Comparison of ENCODE assay signal across 8 cellular contexts in the genomic region with DNA sequence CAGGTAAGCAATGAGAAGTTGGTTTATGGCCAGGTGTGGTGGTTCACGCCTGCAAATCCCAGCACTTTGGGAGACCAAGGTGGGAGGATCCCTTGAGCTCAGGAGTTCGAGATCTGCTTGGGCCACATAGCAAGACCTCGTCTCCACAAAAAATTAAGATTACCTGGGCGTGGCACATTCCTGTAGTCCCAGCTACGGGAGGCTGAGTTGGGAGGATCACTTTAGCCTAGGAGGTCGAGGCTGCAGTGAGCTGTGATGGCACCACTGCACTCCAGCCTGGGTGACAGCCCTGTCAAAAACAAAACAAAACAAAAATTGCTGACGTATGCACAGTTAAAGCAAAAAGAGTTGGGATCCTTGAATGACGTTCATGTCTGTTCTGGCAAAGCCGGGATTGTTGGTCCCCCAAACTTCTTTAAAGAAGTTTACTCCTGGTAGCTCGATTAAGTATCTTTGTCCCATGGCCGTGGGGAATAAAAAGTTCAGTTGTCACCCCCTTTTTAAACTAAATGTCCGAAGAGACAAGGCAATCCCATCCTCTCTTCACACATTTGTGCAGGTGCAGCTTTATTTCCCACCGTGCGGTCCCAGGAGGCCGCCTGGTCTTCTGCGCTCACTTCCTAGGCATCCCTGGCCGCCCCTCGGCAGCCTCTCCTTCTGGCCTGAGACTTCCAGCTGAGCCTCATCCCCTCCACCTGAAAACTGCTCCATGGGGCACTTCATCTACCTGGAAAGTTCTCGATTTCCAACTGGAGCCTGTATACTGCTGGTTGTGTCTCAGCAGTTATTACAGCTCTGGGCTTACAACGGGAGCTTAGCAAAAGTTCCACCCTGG. TPM values are rescaled to one million over a fixed set of nuclear protein-coding genes. Genes with fewer than 3 reads are reported as not detected.
DNase-seq lines count a peak whose midpoint lies in the region; ATAC-seq lines count a peak whose summit lies in the region.

No MANE protein-coding gene starts in this region.

- intact Hi-C loops in activated naive CD4-positive, alpha-beta T cell treated with anti-CD3 and anti-CD28 coated beads for 36 hours (cut with micrococcal nuclease): loop anchor here (10.0 kb wide), 1 partner anchor 546 kb away; no protein-coding TSS in a partner anchor

- H3K4me1 Mint-ChIP-seq in activated naive CD4-positive, alpha-beta T cell treated with anti-CD3 and anti-CD28 coated beads for 36 hours (ENCODE audit: low read depth): peaks cover 25% of the 10 kb centered on the region
- H3K4me1 Mint-ChIP-seq in activated naive CD8-positive, alpha-beta T cell treated with anti-CD3 and anti-CD28 coated beads for 36 hours: peaks cover 29% of the 10 kb centered on the region
- peaks cover 9 to 38% of the 10 kb centered on the region in 2 donors for H3K4me1 Mint-ChIP-seq in stimulated activated naive B cell treated with anti-CD40 and anti-IgM and Interleukin-4, amounts not matched to agents 10 μg/mL and 1 μg/mL and 100 μg/mL, for 72 hours

- no peak for DNase-seq in activated naive CD4-positive, alpha-beta T cell treated with anti-CD3 and anti-CD28 coated beads for 36 hours
- no peak for DNase-seq in activated naive CD4-positive, alpha-beta T cell treated with Interleukin-2 at 50 U/mL for 16 hours
- DNase-seq in activated naive CD8-positive, alpha-beta T cell treated with anti-CD3 and anti-CD28 coated beads for 36 hours: no peak
- no peak for DNase-seq in stimulated activated naive B cell treated with anti-CD40 and anti-IgM and Interleukin-4, amounts not matched to agents 10 μg/mL and 1 μg/mL and 100 μg/mL, for 72 hours
- no peak for DNase-seq in germinal center (ENCODE audit: low spot score)
- DNase-seq in HuH-7.5 (ENCODE audit: low spot score): no peak

- H3K36me3 Mint-ChIP-seq in activated naive CD4-positive, alpha-beta T cell treated with anti-CD3 and anti-CD28 coated beads for 36 hours (ENCODE audit: low read depth): peaks cover 10% of the 10 kb centered on the region
- peaks cover 12% of the 10 kb centered on the region for H3K36me3 Mint-ChIP-seq in activated naive CD8-positive, alpha-beta T cell treated with anti-CD3 and anti-CD28 coated beads for 36 hours
- peaks cover 12 to 27% of the 10 kb centered on the region in 2 donors for H3K36me3 Mint-ChIP-seq in stimulated activated naive B cell treated with anti-CD40 and anti-IgM and Interleukin-4, amounts not matched to agents 10 μg/mL and 1 μg/mL and 100 μg/mL, for 72 hours

- peak overlapping the region; percentile 96 for H3K4me3 Mint-ChIP-seq in activated naive CD4-positive, alpha-beta T cell treated with anti-CD3 and anti-CD28 coated beads for 36 hours
- H3K4me3 Mint-ChIP-seq in activated naive CD8-positive, alpha-beta T cell treated with anti-CD3 and anti-CD28 coated beads for 36 hours: peak overlapping the region; percentile 86
- peak overlapping the region; percentile 93 to 97 for H3K4me3 Mint-ChIP-seq in stimulated activated naive B cell treated with anti-CD40 and anti-IgM and Interleukin-4, amounts not matched to agents 10 μg/mL and 1 μg/mL and 100 μg/mL, for 72 hours

- no peaks in the 10 kb centered on the region for H3K9me3 Mint-ChIP-seq in activated naive CD4-positive, alpha-beta T cell treated with anti-CD3 and anti-CD28 coated beads for 36 hours
- H3K9me3 Mint-ChIP-seq in activated naive CD8-positive, alpha-beta T cell treated with anti-CD3 and anti-CD28 coated beads for 36 hours: no peaks in the 10 kb centered on the region
- H3K9me3 Mint-ChIP-seq in stimulated activated naive B cell treated with anti-CD40 and anti-IgM and Interleukin-4, amounts not matched to agents 10 μg/mL and 1 μg/mL and 100 μg/mL, for 72 hours: no peaks in the 10 kb centered on the region

- peak overlapping the region; percentile 75 for H3K27ac Mint-ChIP-seq in activated naive CD4-positive, alpha-beta T cell treated with anti-CD3 and anti-CD28 coated beads for 36 hours
- H3K27ac Mint-ChIP-seq in activated naive CD8-positive, alpha-beta T cell treated with anti-CD3 and anti-CD28 coated beads for 36 hours: peak overlapping the region; percentile 80
- H3K27ac Mint-ChIP-seq in stimulated activated naive B cell treated with anti-CD40 and anti-IgM and Interleukin-4, amounts not matched to agents 10 μg/mL and 1 μg/mL and 100 μg/mL, for 72 hours: peak overlapping the region; percentile 97

- H3K9me3 ChIP-seq in iPS-18c (ENCODE audit: control insufficient read depth, insufficient read depth, low read length): no peaks in the 10 kb centered on the region

- no peaks in the 10 kb centered on the region for H3K27me3 Mint-ChIP-seq in activated naive CD4-positive, alpha-beta T cell treated with anti-CD3 and anti-CD28 coated beads for 36 hours (ENCODE audit: low read depth)
- no peaks in the 10 kb centered on the region for H3K27me3 Mint-ChIP-seq in activated naive CD8-positive, alpha-beta T cell treated with anti-CD3 and anti-CD28 coated beads for 36 hours
- no peaks in the 10 kb centered on the region for H3K27me3 Mint-ChIP-seq in stimulated activated naive B cell treated with anti-CD40 and anti-IgM and Interleukin-4, amounts not matched to agents 10 μg/mL and 1 μg/mL and 100 μg/mL, for 72 hours

- peak overlapping the region; percentile 84 for H3K4me3 ChIP-seq in iPS-18c (ENCODE audit: insufficient read depth, low read depth, low read length)

- CTCF ChIA-PET in activated naive CD4-positive, alpha-beta T cell treated with anti-CD3 and anti-CD28 coated beads for 36 hours (lab: Charles Lee): interaction anchor here (0.5 to 0.6 kb wide), 2 partner anchors 35 to 67 kb away, joined by 3 to 4 read pairs; no protein-coding TSS in a partner anchor

- ATAC-seq in HG03196 (IDR thresholded peaks at IDR 0.05; ENCODE audit: unreplicated experiment): peak; percentile 4
- peak; percentile 1 to 5 for ATAC-seq in stimulated activated naive B cell treated with anti-CD40 and anti-IgM and Interleukin-4, amounts not matched to agents 10 μg/mL and 1 μg/mL and 100 μg/mL, for 72 hours (replicated peaks)

RNA-seq across cellular contexts. Expression of a gene that starts 0.8 kb away (rescaled TPM):
- 1 to 10 TPM; 8.4 to 8.7 TPM for total RNA-seq in activated naive CD4-positive, alpha-beta T cell treated with anti-CD3 and anti-CD28 coated beads for 36 hours
- 10 to 100 TPM; 14.3 to 14.6 TPM for total RNA-seq in activated naive CD8-positive, alpha-beta T cell treated with anti-CD3 and anti-CD28 coated beads for 36 hours
